Comparison of ENCODE assay signal across 9 cellular contexts in genomic region chr12:54016478-54016964, GRCh38. TPM values are rescaled to one million over a fixed set of nuclear protein-coding genes. Genes with fewer than 3 reads are reported as not detected.
A peak's percentile ranks its signal among the peaks of the same experiment; 100 is the strongest.
DNase-seq lines count a peak whose midpoint lies in the region; ATAC-seq, FAIRE-seq and TF ChIP-seq lines count a peak whose summit lies in the region.
"Had no signal": no experiment of that assay in that cellular context is flagged by ENCODE, and none has a peak within 500 bp of the region (broad histone marks: within the 10 kb centered on the region; RNA-seq: fewer than 3 reads in every experiment).

No MANE protein-coding gene starts in this region.

- H3K27me3 ChIP-seq in DND-41 (ENCODE audit: insufficient read depth, low read length, poor library complexity): peaks cover 42% of the 10 kb centered on the region
- no peaks in the 10 kb centered on the region for H3K27me3 ChIP-seq in K562 (ENCODE audit: control insufficient read depth in 2 of 2, insufficient read depth in 2 of 2, low read length in 2 of 2)
- H3K27me3 ChIP-seq in psoas muscle (ENCODE audit: insufficient read depth in 3 of 3, low read length in 2 of 3): peaks cover 0 to 9% (median 1%) of the 10 kb centered on the region in 3 donors

- H3K27ac ChIP-seq in DND-41 (ENCODE audit: low read length): no peak overlapping the region
- H3K27ac ChIP-seq in K562 (ENCODE audit: extremely low read depth, low read depth, low read length): no peak overlapping the region
- H3K27ac ChIP-seq in psoas muscle: peak overlapping the region; percentile 99

- H3K4me3 ChIP-seq in DND-41 (ENCODE audit: low read depth in 1 of 2, low read length in 2 of 2) (peak overlapping the region in 1 of 2 experiments; percentile 63; a peak in 1 of 4 replicates), K562 (no peak overlapping the region), psoas muscle (peak overlapping the region; percentile 77)

- H3K9me3 ChIP-seq in DND-41 (ENCODE audit: insufficient read depth, low read length, severe bottlenecking) (no peaks in the 10 kb centered on the region), K562 (replicated peaks; ENCODE audit: control insufficient read depth, insufficient read depth, low read depth, low read length) (no peaks in the 10 kb centered on the region), psoas muscle (no peaks in the 10 kb centered on the region)

- intact Hi-C loops in K562 (cut with micrococcal nuclease) (loop anchor here (10.0 kb wide), 1 partner anchor 278 kb away; no protein-coding TSS in a partner anchor), psoas muscle (cut with DNase I) (no loop called here)

- no peak for TF ChIP-seq RAD21 in K562 (CRISPR knock-in tag; conservative IDR thresholded peaks at IDR 0.05 in 1 of 2, IDR thresholded peaks at IDR 0.05 in 1 of 2)

- no peak for TF ChIP-seq EP300 in K562 (IDR thresholded peaks at IDR 0.05; ENCODE audit: low read length)

- no peak overlapping the region; the same call in 1 of the 2 replicates for H3K9ac ChIP-seq in DND-41 (ENCODE audit: low read depth, low read length)
- H3K9ac ChIP-seq in K562 (ENCODE audit: insufficient read depth in 1 of 2, low read depth in 2 of 2, low read length in 2 of 2): no peak overlapping the region; a peak in 1 of 4 replicates

- H3K4me2 ChIP-seq in DND-41 (ENCODE audit: insufficient read depth, low read length) (peak overlapping the region; percentile 73; the same call in 1 of the 2 replicates), K562 (ENCODE audit: insufficient read depth, low read length) (no peak overlapping the region; the same call in 1 of the 2 replicates)

- POLR2A ChIA-PET in K562 (lab: Yijun Ruan, JAX): interaction anchor here (0.5 to 2.1 kb wide), 7 partner anchors 8 to 179 kb away, joined by 4 to 10 read pairs (median 5); partner anchors contain the start of gene HOXC8

- H4K20me1 ChIP-seq in DND-41 (ENCODE audit: insufficient read depth, low read length) (no peaks in the 10 kb centered on the region), K562 (replicated peaks; ENCODE audit: control insufficient read depth, insufficient read depth, low read length) (no peaks in the 10 kb centered on the region)

- FAIRE-seq in K562 (lab: Jason Lieb, UNC) (no peak), GM19239 (lab: Jason Lieb, UNC) (no peak)

- no peak for ATAC-seq in DND-41 (ENCODE audit: insufficient read depth, low read depth)
- ATAC-seq in K562: no peak
- no peak for ATAC-seq in psoas muscle
- no peak for ATAC-seq in left lobe of liver

- no peaks in the 10 kb centered on the region for H3K9me1 ChIP-seq in K562 (ENCODE audit: control insufficient read depth, insufficient read depth, low read length)

- TF ChIP-seq CTCF in DND-41 (IDR thresholded peaks at IDR 0.05; ENCODE audit: borderline replicate concordance, extremely low read depth, low read length, poor library complexity, severe bottlenecking) (no peak), K562 (IDR thresholded peaks at IDR 0.05 in 2 of 3, conservative IDR thresholded peaks at IDR 0.05 in 1 of 3; ENCODE audit: insufficient read depth in 2 of 3, low read depth in 1 of 3, low read length in 3 of 3) (no peak), psoas muscle (IDR thresholded peaks at IDR 0.05) (no peak)

- peaks cover 17% of the 10 kb centered on the region for H3K4me1 ChIP-seq in DND-41 (ENCODE audit: insufficient read depth, low read length)
- H3K4me1 ChIP-seq in K562 (replicated peaks in 1 of 2; ENCODE audit: control insufficient read depth in 2 of 2, insufficient read depth in 2 of 2, low read length in 2 of 2): peaks cover 10 to 41% of the 10 kb centered on the region in 2 experiments
- peaks cover 33% of the 10 kb centered on the region for H3K4me1 ChIP-seq in psoas muscle

- WGBS in K562 (ENCODE audit: insufficient coverage, low coverage, missing lambda C conversion rate): 65% methylated on average over 23 of the region's 25 CpGs
- WGBS in psoas muscle, 3 donors: 5 to 9% (median 7%) methylated on average over 25 of the region's 25 CpGs

- no peak for DNase-seq in DND-41
- peak; percentile 84 for DNase-seq in NCI-H1105 treated with DMSO at 0.1 percent for 48 hours (lab: John Stamatoyannopoulos, UW)
- no peak for DNase-seq in K562 (ENCODE audit: extremely low read depth in 1 of 4, low spot score in 3 of 4)
- peak in 1 of 2 donors; percentile 51 for DNase-seq in psoas muscle
- DNase-seq in GM19239 (ENCODE audit: insufficient read length, low spot score): no peak
- DNase-seq in globus pallidus (ENCODE audit: low spot score): no peak
- no peak for DNase-seq in occipital lobe (lab: John Stamatoyannopoulos, UW)
- DNase-seq in left lobe of liver (ENCODE audit: low spot score): no peak
- DNase-seq: T-helper 9 cell had no signal

- no peak for TF ChIP-seq POLR2A in K562 (conservative IDR thresholded peaks at IDR 0.05)

- H2AFZ ChIP-seq in DND-41 (ENCODE audit: low read depth, low read length) (no peak overlapping the region), K562 (ENCODE audit: low read depth, low read length) (no peak overlapping the region)

- BruUV-seq in K562 (replicated peaks; lab: Mats Ljungman, UMichigan): no TSS peak

- H3K79me2 ChIP-seq in DND-41 (ENCODE audit: insufficient read depth, low read length) (0 out of 2 replicates have a peak, but pooled peaks cover 3% of the 10 kb centered on the region), K562 (ENCODE audit: control insufficient read depth, insufficient read depth, low read length) (peaks cover 3% of the 10 kb centered on the region; the same call in 2 of the 3 replicates)

- no peaks in the 10 kb centered on the region for H3K36me3 ChIP-seq in DND-41 (ENCODE audit: insufficient read depth, low read length)
- H3K36me3 ChIP-seq in K562 (ENCODE audit: control insufficient read depth, insufficient read depth, low read length): no peaks in the 10 kb centered on the region
- no peaks in the 10 kb centered on the region for H3K36me3 ChIP-seq in psoas muscle (ENCODE audit: insufficient read depth in 1 of 2, low read depth in 1 of 2)

- CTCF ChIA-PET in K562 (lab: Yijun Ruan, JAX; ENCODE audit: low intra/inter-chr PET ratio): no interaction called here

- in situ Hi-C loops in K562 (cut with MboI): no loop called here

RNA-seq across cellular contexts. Expression of gene HOXC8, which starts 7.7 kb away (rescaled TPM):
- 6.6 and 8.3 TPM in 2 replicates for total RNA-seq in K562 (2011; cell fraction: chromatin; rRNA removed; ENCODE audit: low replicate concordance)
- 2.4 and 3.2 TPM in 2 replicates for total RNA-seq in K562 (2011; cell fraction: nucleolus; rRNA removed)
- 2.1 and 2.4 TPM in 2 replicates for total RNA-seq in K562 (2011; cell fraction: nucleoplasm; rRNA removed)
- total RNA-seq in K562 (2014; rRNA removed) (0.32 and 0.57 TPM in 2 replicates), K562 (2014; rRNA removed; fragmentation: Illumina TruSeq; extraction: Trizol) (0.62 and 0.80 TPM in 2 replicates), K562 (2015; rRNA removed; fragmentation: Illumina TruSeq; extraction: Trizol) (0.53 and 0.76 TPM in 2 replicates), K562 (2021) (0.72 and 0.95 TPM in 2 replicates), psoas muscle (10 to 100 TPM in 1 of 4 donors, 1 to 10 TPM in 3; 6.7 to 10.2 (median 9.0) TPM), occipital lobe (not detected), left lobe of liver (not detected)
- polyA plus RNA-seq in K562 (2011; rRNA removed) (0.57 TPM in 2 replicates), K562 (2014; fragmentation: Illumina TruSeq; extraction: Trizol) (1.3 and 1.4 TPM in 2 replicates), K562 (2014; fragmentation: Nextera tagmentation; extraction: Ambion mirVana) (under 1 TPM; 0.20 to 0.21 TPM), K562 (2014; rRNA removed) (0.94 and 1.1 TPM in 2 replicates), psoas muscle (1 to 10 TPM; 1.6 to 8.8 (median 3.3) TPM)
- polyA plus RNA-seq in K562 (2011; cell fraction: cytosol; rRNA removed): 0.29 and 0.31 TPM in 2 replicates
- 1.9 and 3.0 TPM in 2 replicates for polyA plus RNA-seq in K562 (2011; cell fraction: nucleus; rRNA removed)
- polyA plus RNA-seq in K562 (2012): 0.62 and 1.4 TPM in 2 replicates
- 0.11 and 0.42 TPM in 2 replicates for polyA minus RNA-seq in K562 (2011; rRNA and poly(A)+ RNA removed)
- not detected in 2 replicates for polyA minus RNA-seq in K562 (2011; cell fraction: cytosol; rRNA and poly(A)+ RNA removed)
- polyA minus RNA-seq in K562 (2011; cell fraction: nucleus; rRNA and poly(A)+ RNA removed): 0.81 and 0.89 TPM in 2 replicates

RNA-seq across cellular contexts. Expression of gene HOXC6, which starts 11.7 kb away (rescaled TPM):
- total RNA-seq in K562 (2011; cell fraction: chromatin; rRNA removed; ENCODE audit: low replicate concordance): 7.1 and 7.3 TPM in 2 replicates
- total RNA-seq in K562 (2011; cell fraction: nucleolus; rRNA removed): 2.8 and 3.0 TPM in 2 replicates
- total RNA-seq in K562 (2011; cell fraction: nucleoplasm; rRNA removed): 3.9 and 4.4 TPM in 2 replicates
- total RNA-seq in K562 (2014; rRNA removed) (0.73 and 1.00 TPM in 2 replicates), K562 (2014; rRNA removed; fragmentation: Illumina TruSeq; extraction: Trizol) (0.57 and 1.0 TPM in 2 replicates), K562 (2015; rRNA removed; fragmentation: Illumina TruSeq; extraction: Trizol) (1.4 TPM in 2 replicates), K562 (2021) (3.2 and 4.0 TPM in 2 replicates), psoas muscle (10 to 100 TPM in 2 of 4 donors, 1 to 10 TPM in 2; 5.2 to 23.6 (median 12.5) TPM), occipital lobe (not detected), left lobe of liver (not detected)
- polyA plus RNA-seq in K562 (2011; rRNA removed) (2.0 and 2.8 TPM in 2 replicates), K562 (2014; fragmentation: Illumina TruSeq; extraction: Trizol) (3.4 and 3.5 TPM in 2 replicates), K562 (2014; fragmentation: Nextera tagmentation; extraction: Ambion mirVana) (under 1 TPM; 0.06 to 0.13 TPM), K562 (2014; rRNA removed) (2.3 and 3.5 TPM in 2 replicates), psoas muscle (1 to 10 TPM; 2.2 to 9.5 (median 4.7) TPM)
- polyA plus RNA-seq in K562 (2011; cell fraction: cytosol; rRNA removed): 1.5 and 1.8 TPM in 2 replicates
- 4.0 and 6.5 TPM in 2 replicates for polyA plus RNA-seq in K562 (2011; cell fraction: nucleus; rRNA removed)
- 2.8 and 3.8 TPM in 2 replicates for polyA plus RNA-seq in K562 (2012)
- polyA minus RNA-seq in K562 (2011; rRNA and poly(A)+ RNA removed): 1.2 and 1.4 TPM in 2 replicates
- polyA minus RNA-seq in K562 (2011; cell fraction: cytosol; rRNA and poly(A)+ RNA removed): 0.64 and 0.76 TPM in 2 replicates
- 0.94 and 2.2 TPM in 2 replicates for polyA minus RNA-seq in K562 (2011; cell fraction: nucleus; rRNA and poly(A)+ RNA removed)

RNA-seq across cellular contexts. Expression of gene HOXC5, which starts 16.3 kb away (rescaled TPM):
- total RNA-seq in K562 (2011; cell fraction: chromatin; rRNA removed; ENCODE audit: low replicate concordance): 1.7 and 1.9 TPM in 2 replicates
- 0.83 and 0.92 TPM in 2 replicates for total RNA-seq in K562 (2011; cell fraction: nucleolus; rRNA removed)
- 0.44 and 1.3 TPM in 2 replicates for total RNA-seq in K562 (2011; cell fraction: nucleoplasm; rRNA removed)
- total RNA-seq in K562 (2014; rRNA removed) (0.18 and 0.53 TPM in 2 replicates), K562 (2014; rRNA removed; fragmentation: Illumina TruSeq; extraction: Trizol) (not detected in 2 replicates), K562 (2015; rRNA removed; fragmentation: Illumina TruSeq; extraction: Trizol) (0.14 TPM in 1 of 2 replicates, not detected in the other), K562 (2021) (0.31 and 0.40 TPM in 2 replicates), psoas muscle (1 to 10 TPM in 2 of 4 donors, under 1 TPM in 2; 0.25 to 3.3 (median 1.1) TPM), occipital lobe (not detected), left lobe of liver (not detected)
- polyA plus RNA-seq in K562 (2011; rRNA removed) (not detected in 2 replicates), K562 (2014; fragmentation: Illumina TruSeq; extraction: Trizol) (0.10 TPM in 1 of 2 replicates, not detected in the other), K562 (2014; fragmentation: Nextera tagmentation; extraction: Ambion mirVana) (not detected), K562 (2014; rRNA removed) (0.44 TPM in 1 of 2 replicates, not detected in the other), psoas muscle (under 1 TPM; 0.03 to 0.58 (median 0.04) TPM)
- not detected in 2 replicates for polyA plus RNA-seq in K562 (2011; cell fraction: cytosol; rRNA removed)
- 0.07 and 0.46 TPM in 2 replicates for polyA plus RNA-seq in K562 (2011; cell fraction: nucleus; rRNA removed)
- 0.11 TPM in 1 of 2 replicates, not detected in the other for polyA plus RNA-seq in K562 (2012)
- polyA minus RNA-seq in K562 (2011; rRNA and poly(A)+ RNA removed): not detected in 2 replicates
- not detected in 2 replicates for polyA minus RNA-seq in K562 (2011; cell fraction: cytosol; rRNA and poly(A)+ RNA removed)
- 0.22 and 0.40 TPM in 2 replicates for polyA minus RNA-seq in K562 (2011; cell fraction: nucleus; rRNA and poly(A)+ RNA removed)

RNA-seq across cellular contexts. Expression of gene HOXC9, which starts 16.6 kb away (rescaled TPM):
- 7.4 and 10.3 TPM in 2 replicates for total RNA-seq in K562 (2011; cell fraction: chromatin; rRNA removed; ENCODE audit: low replicate concordance)
- total RNA-seq in K562 (2011; cell fraction: nucleolus; rRNA removed): 2.7 and 2.9 TPM in 2 replicates
- 2.9 and 3.5 TPM in 2 replicates for total RNA-seq in K562 (2011; cell fraction: nucleoplasm; rRNA removed)
- 10.5 and 13.9 TPM in 2 replicates for total RNA-seq in K562 (2014; rRNA removed)
- total RNA-seq in K562 (2014; rRNA removed; fragmentation: Illumina TruSeq; extraction: Trizol): 5.7 and 8.0 TPM in 2 replicates
- total RNA-seq in K562 (2015; rRNA removed; fragmentation: Illumina TruSeq; extraction: Trizol): 10.4 and 10.9 TPM in 2 replicates
- total RNA-seq in K562 (2021): 9.3 and 9.9 TPM in 2 replicates
- 1.1 and 1.7 TPM in 2 replicates for polyA plus RNA-seq in K562 (2011; rRNA removed)
- 3.4 and 8.0 TPM in 2 replicates for polyA plus RNA-seq in K562 (2011; cell fraction: cytosol; rRNA removed)
- polyA plus RNA-seq in K562 (2011; cell fraction: nucleus; rRNA removed): 6.2 and 13.4 TPM in 2 replicates
- 8.6 and 12.0 TPM in 2 replicates for polyA plus RNA-seq in K562 (2012)
- 8.8 and 9.9 TPM in 2 replicates for polyA plus RNA-seq in K562 (2014; fragmentation: Illumina TruSeq; extraction: Trizol)
- 1 to 10 TPM; 1.9 to 2.2 TPM for polyA plus RNA-seq in K562 (2014; fragmentation: Nextera tagmentation; extraction: Ambion mirVana)
- polyA plus RNA-seq in K562 (2014; rRNA removed): 5.1 and 10.4 TPM in 2 replicates
- 0.57 and 1.2 TPM in 2 replicates for polyA minus RNA-seq in K562 (2011; rRNA and poly(A)+ RNA removed)
- 1.7 and 2.6 TPM in 2 replicates for polyA minus RNA-seq in K562 (2011; cell fraction: cytosol; rRNA and poly(A)+ RNA removed)
- polyA minus RNA-seq in K562 (2011; cell fraction: nucleus; rRNA and poly(A)+ RNA removed): 1.8 and 1.9 TPM in 2 replicates
- 10 to 100 TPM in 2 of 4 donors, 1 to 10 TPM in 2; 6.4 to 14.6 (median 9.2) TPM for total RNA-seq in psoas muscle
- 10 to 100 TPM in 2 of 3 donors, 1 to 10 TPM in 1; 8.8 to 31.1 (median 16.4) TPM for polyA plus RNA-seq in psoas muscle
- not detected for total RNA-seq in occipital lobe
- not detected for total RNA-seq in left lobe of liver

RNA-seq across cellular contexts. Expression of gene HOXC10, which starts 31.6 kb away (rescaled TPM):
- 0.25 TPM in 1 of 2 replicates, not detected in the other for total RNA-seq in K562 (2011; cell fraction: chromatin; rRNA removed; ENCODE audit: low replicate concordance)
- 0.53 TPM in 1 of 2 replicates, not detected in the other for total RNA-seq in K562 (2011; cell fraction: nucleolus; rRNA removed)
- total RNA-seq in K562 (2011; cell fraction: nucleoplasm; rRNA removed): 0.46 TPM in 1 of 2 replicates, not detected in the other
- total RNA-seq in K562 (2014; rRNA removed) (0.08 and 0.14 TPM in 2 replicates), K562 (2014; rRNA removed; fragmentation: Illumina TruSeq; extraction: Trizol) (not detected in 2 replicates), K562 (2015; rRNA removed; fragmentation: Illumina TruSeq; extraction: Trizol) (0.23 TPM in 1 of 2 replicates, not detected in the other), K562 (2021) (0.35 and 0.69 TPM in 2 replicates), psoas muscle (10 to 100 TPM in 2 of 4 donors, 1 to 10 TPM in 2; 3.0 to 79.4 (median 34.3) TPM), occipital lobe (not detected), left lobe of liver (0.33 TPM)
- polyA plus RNA-seq in K562 (2011; rRNA removed) (0.08 and 0.13 TPM in 2 replicates), K562 (2014; fragmentation: Illumina TruSeq; extraction: Trizol) (0.37 and 0.77 TPM in 2 replicates), K562 (2014; fragmentation: Nextera tagmentation; extraction: Ambion mirVana) (under 1 TPM; 0.25 to 0.42 TPM), K562 (2014; rRNA removed) (0.63 and 0.73 TPM in 2 replicates), psoas muscle (100 to 1,000 TPM in 1 of 3 donors, 10 to 100 TPM in 2; 43.4 to 129 (median 74.1) TPM)
- 0.15 and 0.33 TPM in 2 replicates for polyA plus RNA-seq in K562 (2011; cell fraction: cytosol; rRNA removed)
- 0.21 TPM in 1 of 2 replicates, not detected in the other for polyA plus RNA-seq in K562 (2011; cell fraction: nucleus; rRNA removed)
- 0.64 and 0.75 TPM in 2 replicates for polyA plus RNA-seq in K562 (2012)
- 0.24 TPM in 1 of 2 replicates, not detected in the other for polyA minus RNA-seq in K562 (2011; rRNA and poly(A)+ RNA removed)
- polyA minus RNA-seq in K562 (2011; cell fraction: cytosol; rRNA and poly(A)+ RNA removed): 0.64 and 1.6 TPM in 2 replicates
- polyA minus RNA-seq in K562 (2011; cell fraction: nucleus; rRNA and poly(A)+ RNA removed): 0.67 TPM in 2 replicates
